Comparison of ENCODE assay signal across 39 cellular contexts in the genomic region with DNA sequence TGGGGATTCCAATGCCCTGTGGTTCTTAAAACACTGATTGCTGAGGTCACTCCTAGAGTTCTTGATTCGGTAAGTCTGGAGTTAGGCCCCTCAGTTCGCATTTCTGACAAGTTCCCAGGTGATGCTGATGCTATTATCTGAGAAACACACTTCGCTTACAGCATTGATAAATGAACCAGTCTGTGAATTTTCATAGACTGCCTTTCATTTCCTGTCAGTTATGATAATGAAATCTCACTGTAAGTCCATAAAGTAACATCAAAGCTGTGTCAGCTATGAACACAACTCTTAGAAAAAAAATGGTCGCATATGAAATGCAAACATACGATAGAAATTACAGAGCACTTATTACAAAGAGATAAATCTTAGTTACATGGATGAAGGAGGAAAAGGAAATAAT.
"Had no signal": no experiment of that assay in that cellular context is flagged by ENCODE, and none has a peak within 500 bp of the region (broad histone marks: within the 10 kb centered on the region; RNA-seq: fewer than 3 reads in every experiment).

No MANE protein-coding gene starts in this region.

- H3K4me1 Mint-ChIP-seq: activated CD4-positive, alpha-beta memory T cell treated with anti-CD3 and anti-CD28 coated beads, Interleukin-2, amount 10 ng/mL, durations not matched to agents 7 days and 5 days; activated CD4-positive, alpha-beta T cell treated with anti-CD3 and anti-CD28 coated beads for 36 hours; activated CD4-positive, alpha-beta T cell treated with anti-CD3 and anti-CD28 coated beads, Interleukin-2, amount 10 ng/mL, durations not matched to agents 7 days and 5 days; activated CD8-positive, alpha-beta memory T cell treated with anti-CD3 and anti-CD28 coated beads, Interleukin-2, amount 10 ng/mL, durations not matched to agents 7 days and 5 days; activated naive CD4-positive, alpha-beta T cell treated with anti-CD3 and anti-CD28 coated beads, Interleukin-2, amount 10 ng/mL, durations not matched to agents 7 days and 5 days; activated naive CD4-positive, alpha-beta T cell treated with anti-CD3 and anti-CD28 coated beads, Interleukin-2, amount 50 U/mL, for 24 hours; activated naive CD8-positive, alpha-beta T cell treated with anti-CD3 and anti-CD28 coated beads, Interleukin-2, amount 10 ng/mL, durations not matched to agents 7 days and 5 days; activated naive CD8-positive, alpha-beta T cell treated with anti-CD3 and anti-CD28 coated beads, Interleukin-2, amount 50 U/mL, for 24 hours; central memory CD8-positive, alpha-beta T cell had no signal

- H3K4me3 ChIP-seq: ascending aorta, cardiac muscle cell had no signal

- DNase-seq: activated CD4-positive, alpha-beta memory T cell treated with anti-CD3 and anti-CD28 coated beads, Interleukin-2, amount 10 ng/mL, durations not matched to agents 7 days and 5 days; activated CD4-positive, alpha-beta T cell treated with anti-CD3 and anti-CD28 coated beads for 1 hour; activated CD4-positive, alpha-beta T cell treated with anti-CD3 and anti-CD28 coated beads for 36 hours; activated CD4-positive, alpha-beta T cell treated with anti-CD3 and anti-CD28 coated beads for 48 hours; activated CD4-positive, alpha-beta T cell treated with anti-CD3 and anti-CD28 coated beads, Interleukin-2, amount 10 ng/mL, durations not matched to agents 7 days and 5 days; activated CD4-positive, alpha-beta T cell treated with anti-CD3 and anti-CD28 coated beads, Interleukin-2, amount 50 U/mL, for 48 hours; activated CD4-positive, CD25-positive, alpha-beta regulatory T cell; activated CD8-positive, alpha-beta memory T cell treated with anti-CD3 and anti-CD28 coated beads for 24 hours; activated CD8-positive, alpha-beta memory T cell treated with anti-CD3 and anti-CD28 coated beads, Interleukin-2, amount 10 ng/mL, durations not matched to agents 7 days and 5 days; activated CD8-positive, alpha-beta memory T cell treated with anti-CD3 and anti-CD28 coated beads, Interleukin-2, amount 50 U/mL, for 48 hours; activated CD8-positive, alpha-beta T cell treated with anti-CD3 and anti-CD28 coated beads, Interleukin-2, amount 10 ng/mL, durations not matched to agents 7 days and 5 days; activated effector memory CD4-positive, alpha-beta T cell treated with Interleukin-2 at 50 U/mL for 16 hours; activated gamma-delta T cell; activated naive CD4-positive, alpha-beta T cell treated with anti-CD3 and anti-CD28 coated beads, Interleukin-2, amount 10 ng/mL, durations not matched to agents 7 days and 5 days; activated naive CD4-positive, alpha-beta T cell treated with Interleukin-2 at 50 U/mL for 16 hours; activated naive CD8-positive, alpha-beta T cell treated with anti-CD3 and anti-CD28 coated beads, Interleukin-2, amount 10 ng/mL, durations not matched to agents 7 days and 5 days; activated naive CD8-positive, alpha-beta T cell treated with anti-CD3 and anti-CD28 coated beads, Interleukin-2, amount 50 U/mL, for 24 hours; activated T-cell treated with anti-CD3 and anti-CD28 coated beads, Interleukin-2, amount 50 U/mL, for 24 hours; activated T-cell treated with anti-CD3 and anti-CD28 coated beads, Interleukin-2, amount 50 U/mL, for 48 hours; amygdala; anterior cingulate cortex; caudate nucleus; cerebellar nuclear complex; T-helper 1 cell; T-helper 2 cell; T-helper 9 cell had no signal

- H3K36me3 ChIP-seq: ascending aorta, cardiac muscle cell had no signal

- H3K27me3 ChIP-seq: ascending aorta had no signal

- H3K27me3 Mint-ChIP-seq: activated CD4-positive, alpha-beta memory T cell treated with anti-CD3 and anti-CD28 coated beads, Interleukin-2, amount 10 ng/mL, durations not matched to agents 7 days and 5 days; activated CD4-positive, alpha-beta T cell treated with anti-CD3 and anti-CD28 coated beads for 36 hours; activated CD4-positive, alpha-beta T cell treated with anti-CD3 and anti-CD28 coated beads, Interleukin-2, amount 10 ng/mL, durations not matched to agents 7 days and 5 days; activated CD8-positive, alpha-beta memory T cell treated with anti-CD3 and anti-CD28 coated beads, Interleukin-2, amount 10 ng/mL, durations not matched to agents 7 days and 5 days; activated naive CD4-positive, alpha-beta T cell treated with anti-CD3 and anti-CD28 coated beads, Interleukin-2, amount 10 ng/mL, durations not matched to agents 7 days and 5 days; activated naive CD8-positive, alpha-beta T cell treated with anti-CD3 and anti-CD28 coated beads, Interleukin-2, amount 50 U/mL, for 24 hours; activated T-cell treated with anti-CD3 and anti-CD28 coated beads, Interleukin-2, amount 50 U/mL, for 24 hours; brain; central memory CD8-positive, alpha-beta T cell had no signal

- H3K36me3 Mint-ChIP-seq: activated CD8-positive, alpha-beta memory T cell treated with anti-CD3 and anti-CD28 coated beads, Interleukin-2, amount 10 ng/mL, durations not matched to agents 7 days and 5 days; activated naive CD4-positive, alpha-beta T cell treated with anti-CD3 and anti-CD28 coated beads, Interleukin-2, amount 10 ng/mL, durations not matched to agents 7 days and 5 days; activated naive CD4-positive, alpha-beta T cell treated with anti-CD3 and anti-CD28 coated beads, Interleukin-2, amount 50 U/mL, for 24 hours; activated naive CD8-positive, alpha-beta T cell; activated naive CD8-positive, alpha-beta T cell treated with anti-CD3 and anti-CD28 coated beads, Interleukin-2, amount 10 ng/mL, durations not matched to agents 7 days and 5 days; brain had no signal

- H3K9me3 Mint-ChIP-seq: activated CD4-positive, alpha-beta T cell treated with anti-CD3 and anti-CD28 coated beads, Interleukin-2, amount 10 ng/mL, durations not matched to agents 7 days and 5 days; activated naive CD4-positive, alpha-beta T cell treated with anti-CD3 and anti-CD28 coated beads, Interleukin-2, amount 10 ng/mL, durations not matched to agents 7 days and 5 days; activated naive CD8-positive, alpha-beta T cell treated with anti-CD3 and anti-CD28 coated beads, Interleukin-2, amount 10 ng/mL, durations not matched to agents 7 days and 5 days; activated T-helper 2 cell treated with anti-CD3 and anti-CD28 coated beads, Interferon-gamma antibody, Interleukin-2, Interleukin-4, amounts not matched to agents 10 μg/mL and 5 μg/mL and 100 μg/mL, durations not matched to agents 14 hours and 24 hours and 36 hours; brain; central memory CD8-positive, alpha-beta T cell; T-helper 1 cell treated with Interleukin-12 subunit alpha and Interleukin-12 subunit beta and Interleukin-4 antibody, amounts not matched to agents 30 μg/mL and 1 μg/mL, for 36 hours; T-helper 2 cell treated with Interferon-gamma antibody and Interleukin-4, amounts not matched to agents 5 μg/mL and 100 μg/mL, for 36 hours had no signal

- ATAC-seq: activated CD4-positive, alpha-beta T cell treated with anti-CD3 and anti-CD28 coated beads for 36 hours; activated CD4-positive, CD25-positive, alpha-beta regulatory T cell treated with anti-CD3 and anti-CD28 coated beads, Interleukin-2, amount 50 U/mL, for 24 hours; activated CD8-positive, alpha-beta memory T cell treated with anti-CD3 and anti-CD28 coated beads, Interleukin-2, amount 10 ng/mL, durations not matched to agents 7 days and 5 days; activated CD8-positive, alpha-beta T cell treated with anti-CD3 and anti-CD28 coated beads, Interleukin-2, amount 10 ng/mL, durations not matched to agents 7 days and 5 days; activated naive CD8-positive, alpha-beta T cell treated with anti-CD3 and anti-CD28 coated beads, Interleukin-2, amount 50 U/mL, for 24 hours had no signal

- H3K4me3 Mint-ChIP-seq: activated CD4-positive, alpha-beta memory T cell treated with anti-CD3 and anti-CD28 coated beads, Interleukin-2, amount 10 ng/mL, durations not matched to agents 7 days and 5 days; activated CD4-positive, alpha-beta T cell treated with anti-CD3 and anti-CD28 coated beads for 36 hours; activated CD4-positive, alpha-beta T cell treated with anti-CD3 and anti-CD28 coated beads, Interleukin-2, amount 10 ng/mL, durations not matched to agents 7 days and 5 days; activated CD8-positive, alpha-beta memory T cell treated with anti-CD3 and anti-CD28 coated beads, Interleukin-2, amount 10 ng/mL, durations not matched to agents 7 days and 5 days; activated CD8-positive, alpha-beta T cell treated with anti-CD3 and anti-CD28 coated beads, Interleukin-2, amount 10 ng/mL, durations not matched to agents 7 days and 5 days; activated naive CD4-positive, alpha-beta T cell treated with anti-CD3 and anti-CD28 coated beads, Interleukin-2, amount 10 ng/mL, durations not matched to agents 7 days and 5 days; activated naive CD4-positive, alpha-beta T cell treated with anti-CD3 and anti-CD28 coated beads, Interleukin-2, amount 50 U/mL, for 24 hours; activated naive CD8-positive, alpha-beta T cell; activated naive CD8-positive, alpha-beta T cell treated with anti-CD3 and anti-CD28 coated beads, Interleukin-2, amount 10 ng/mL, durations not matched to agents 7 days and 5 days; activated naive CD8-positive, alpha-beta T cell treated with anti-CD3 and anti-CD28 coated beads, Interleukin-2, amount 50 U/mL, for 24 hours; activated T-cell treated with anti-CD3 and anti-CD28 coated beads, Interleukin-2, amount 50 U/mL, for 24 hours; brain; central memory CD8-positive, alpha-beta T cell; T-helper 1 cell treated with Interleukin-12 subunit alpha and Interleukin-12 subunit beta and Interleukin-4 antibody, amounts not matched to agents 30 μg/mL and 1 μg/mL, for 36 hours; T-helper 2 cell treated with Interferon-gamma antibody and Interleukin-4, amounts not matched to agents 5 μg/mL and 100 μg/mL, for 36 hours had no signal

- H3K27ac Mint-ChIP-seq: activated CD4-positive, alpha-beta memory T cell treated with anti-CD3 and anti-CD28 coated beads, Interleukin-2, amount 10 ng/mL, durations not matched to agents 7 days and 5 days; activated CD4-positive, alpha-beta T cell treated with anti-CD3 and anti-CD28 coated beads for 36 hours; activated CD4-positive, alpha-beta T cell treated with anti-CD3 and anti-CD28 coated beads, Interleukin-2, amount 10 ng/mL, durations not matched to agents 7 days and 5 days; activated CD8-positive, alpha-beta memory T cell treated with anti-CD3 and anti-CD28 coated beads, Interleukin-2, amount 10 ng/mL, durations not matched to agents 7 days and 5 days; activated CD8-positive, alpha-beta T cell treated with anti-CD3 and anti-CD28 coated beads, Interleukin-2, amount 10 ng/mL, durations not matched to agents 7 days and 5 days; activated naive CD4-positive, alpha-beta T cell treated with anti-CD3 and anti-CD28 coated beads, Interleukin-2, amount 10 ng/mL, durations not matched to agents 7 days and 5 days; activated naive CD4-positive, alpha-beta T cell treated with anti-CD3 and anti-CD28 coated beads, Interleukin-2, amount 50 U/mL, for 24 hours; activated naive CD8-positive, alpha-beta T cell; activated naive CD8-positive, alpha-beta T cell treated with anti-CD3 and anti-CD28 coated beads, Interleukin-2, amount 10 ng/mL, durations not matched to agents 7 days and 5 days; activated naive CD8-positive, alpha-beta T cell treated with anti-CD3 and anti-CD28 coated beads, Interleukin-2, amount 50 U/mL, for 24 hours; activated T-cell treated with anti-CD3 and anti-CD28 coated beads, Interleukin-2, amount 50 U/mL, for 24 hours; activated T-helper 2 cell treated with anti-CD3 and anti-CD28 coated beads, Interferon-gamma antibody, Interleukin-2, Interleukin-4, amounts not matched to agents 10 μg/mL and 5 μg/mL and 100 μg/mL, durations not matched to agents 14 hours and 24 hours and 36 hours; T-helper 1 cell treated with Interleukin-12 subunit alpha and Interleukin-12 subunit beta and Interleukin-4 antibody, amounts not matched to agents 30 μg/mL and 1 μg/mL, for 36 hours; T-helper 2 cell treated with Interferon-gamma antibody and Interleukin-4, amounts not matched to agents 5 μg/mL and 100 μg/mL, for 36 hours had no signal

- H3K9me3 ChIP-seq: ascending aorta had no signal

- H3K4me1 ChIP-seq: ascending aorta had no signal

- FAIRE-seq: bronchial epithelial cell, TTC549 had no signal

- H3K27ac ChIP-seq: ascending aorta, cardiac muscle cell, VCaP had no signal
